1 cellular context compared by ENCODE assay signal in the genomic region with DNA sequence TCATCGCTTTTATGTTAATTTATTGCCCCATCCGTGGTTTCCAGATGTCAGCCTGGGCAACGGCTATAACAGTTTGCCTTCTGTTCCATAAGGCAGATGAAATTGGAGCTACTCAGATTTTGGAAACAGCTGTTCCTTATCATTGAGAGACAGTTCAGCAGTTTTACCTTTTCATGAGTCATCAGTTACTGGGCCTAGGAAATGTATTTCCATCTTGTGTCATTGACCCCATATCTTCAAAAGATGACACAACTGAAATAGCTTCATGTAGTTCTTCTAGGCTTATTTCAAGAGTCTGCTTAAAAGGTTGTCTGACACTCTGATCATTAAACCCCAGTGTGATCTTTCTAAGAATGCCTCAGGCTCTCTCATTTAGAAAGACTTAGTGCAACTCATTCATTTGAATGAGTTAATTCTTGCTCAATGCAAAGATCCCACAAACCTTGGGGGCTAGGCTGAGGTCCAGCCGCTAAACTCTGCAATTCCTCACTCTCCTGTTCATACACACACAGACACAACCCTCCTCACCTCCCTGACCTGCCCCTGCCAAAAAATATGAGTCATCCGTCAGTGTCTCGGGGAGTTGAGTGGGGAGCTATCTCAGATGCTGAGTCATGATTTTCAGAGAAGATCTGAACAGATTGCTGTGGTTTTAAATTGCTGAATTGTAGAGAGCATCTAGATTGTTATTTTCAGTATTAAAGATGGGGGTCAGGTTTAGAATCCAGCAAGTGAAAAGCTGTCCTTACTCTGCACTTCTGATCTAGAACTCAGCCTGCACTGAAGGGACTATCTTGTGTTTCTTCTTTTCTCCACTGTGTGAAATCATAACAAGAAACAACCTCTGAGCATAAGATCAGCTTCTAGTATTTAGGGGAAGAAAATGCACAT.
TF ChIP-seq lines count a peak whose summit lies in the region.

No MANE protein-coding gene starts in this region.

TF ChIP-seq in K562, 482 proteins besides CTCF, POLR2A, EP300 and RAD21 (continued from another document and continues in another):
- TF ChIP-seq PRDM10 (IDR thresholded peaks at IDR 0.05; ENCODE audit: partially characterized antibody) (no peak), MYC (IDR thresholded peaks at IDR 0.05; ENCODE audit: low read depth, low read length) (no peak), MYC (CRISPR knock-in tag; IDR thresholded peaks at IDR 0.05; ENCODE audit: borderline replicate concordance, low read depth) (no peak), ESRRB (CRISPR knock-in tag; IDR thresholded peaks at IDR 0.05; ENCODE audit: borderline replicate concordance) (no peak), ZMIZ1 (IDR thresholded peaks at IDR 0.05; ENCODE audit: low read depth in 2 of 2, low read length in 2 of 2) (peak in 1 of 2 experiments; percentile 85; a peak in 2 of 4 replicates), NR2C2 (CRISPR knock-in tag; IDR thresholded peaks at IDR 0.05) (no peak), NR2C2 (tag; IDR thresholded peaks at IDR 0.05) (peak; percentile 72), CHCHD3 (CRISPR knock-in tag; IDR thresholded peaks at IDR 0.05) (no peak), ELF4 (CRISPR knock-in tag; IDR thresholded peaks at IDR 0.05) (no peak), ERF (CRISPR knock-in tag; IDR thresholded peaks at IDR 0.05) (no peak), ZNF778 (CRISPR knock-in tag; IDR thresholded peaks at IDR 0.05) (no peak), TRIM28 (IDR thresholded peaks at IDR 0.05) (peak; percentile 28; the same call in 1 of the 2 replicates), FOXK1 (CRISPR knock-in tag; IDR thresholded peaks at IDR 0.05; ENCODE audit: borderline replicate concordance) (no peak), FOXK2 (conservative IDR thresholded peaks at IDR 0.05 in 1 of 2, IDR thresholded peaks at IDR 0.05 in 1 of 2; ENCODE audit: low read depth in 2 of 2) (peak; percentile 52 to 72; a peak in 2 of 4 replicates), CEBPZ (IDR thresholded peaks at IDR 0.05; ENCODE audit: borderline replicate concordance, low read depth, low read length) (no peak), SREBF2 (CRISPR knock-in tag; IDR thresholded peaks at IDR 0.05) (no peak), ZNF644 (tag; IDR thresholded peaks at IDR 0.05; ENCODE audit: low read depth) (no peak), DDX20 (tag; IDR thresholded peaks at IDR 0.05; ENCODE audit: low read depth) (no peak), SMARCA5 (IDR thresholded peaks at IDR 0.05) (peak; percentile 93; the same call in 1 of the 2 replicates), L3MBTL2 (IDR thresholded peaks at IDR 0.05) (no peak; the same call in 1 of the 2 replicates), CBX8 (IDR thresholded peaks at IDR 0.05; ENCODE audit: borderline replicate concordance, extremely low read depth, low read depth, low read length, poor library complexity, severe bottlenecking) (no peak), HMGXB4 (CRISPR knock-in tag; IDR thresholded peaks at IDR 0.05) (no peak), RBBP5 (IDR thresholded peaks at IDR 0.05; ENCODE audit: borderline replicate concordance, insufficient read depth, low read length, poor library complexity, severe bottlenecking) (no peak), FIP1L1 (IDR thresholded peaks at IDR 0.05; ENCODE audit: low read depth, low read length, poor library complexity, severe bottlenecking) (no peak), MXD1 (CRISPR knock-in tag; IDR thresholded peaks at IDR 0.05; ENCODE audit: borderline replicate concordance, poor library complexity, severe bottlenecking) (no peak), BHLHE40 (IDR thresholded peaks at IDR 0.05; ENCODE audit: low read length) (peak; percentile 46; the same call in 1 of the 2 replicates), ATF7 (IDR thresholded peaks at IDR 0.05) (peak; percentile 77), SAFB (IDR thresholded peaks at IDR 0.05; ENCODE audit: borderline replicate concordance, low read depth, low read length) (no peak), RFX5 (IDR thresholded peaks at IDR 0.05; ENCODE audit: low read depth, low read length) (peak; percentile 91), TAF1 (IDR thresholded peaks at IDR 0.05; ENCODE audit: control insufficient read depth, extremely low read depth, insufficient read depth, low read length, severe bottlenecking) (no peak), RFX7 (CRISPR knock-in tag; IDR thresholded peaks at IDR 0.05) (no peak), EP400 (IDR thresholded peaks at IDR 0.05) (no peak; the same call in 1 of the 2 replicates), PHF21A (IDR thresholded peaks at IDR 0.05; ENCODE audit: borderline replicate concordance, low read depth) (peak; percentile 72; the same call in 1 of the 2 replicates)
- TF ChIP-seq, protein P1, sequence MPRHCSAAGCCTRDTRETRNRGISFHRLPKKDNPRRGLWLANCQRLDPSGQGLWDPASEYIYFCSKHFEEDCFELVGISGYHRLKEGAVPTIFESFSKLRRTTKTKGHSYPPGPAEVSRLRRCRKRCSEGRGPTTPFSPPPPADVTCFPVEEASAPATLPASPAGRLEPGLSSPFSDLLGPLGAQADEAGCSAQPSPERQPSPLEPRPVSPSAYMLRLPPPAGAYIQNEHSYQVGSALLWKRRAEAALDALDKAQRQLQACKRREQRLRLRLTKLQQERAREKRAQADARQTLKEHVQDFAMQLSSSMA (CRISPR knock-in tag; IDR thresholded peaks at IDR 0.05), result no peak
- TF ChIP-seq, protein P2, sequence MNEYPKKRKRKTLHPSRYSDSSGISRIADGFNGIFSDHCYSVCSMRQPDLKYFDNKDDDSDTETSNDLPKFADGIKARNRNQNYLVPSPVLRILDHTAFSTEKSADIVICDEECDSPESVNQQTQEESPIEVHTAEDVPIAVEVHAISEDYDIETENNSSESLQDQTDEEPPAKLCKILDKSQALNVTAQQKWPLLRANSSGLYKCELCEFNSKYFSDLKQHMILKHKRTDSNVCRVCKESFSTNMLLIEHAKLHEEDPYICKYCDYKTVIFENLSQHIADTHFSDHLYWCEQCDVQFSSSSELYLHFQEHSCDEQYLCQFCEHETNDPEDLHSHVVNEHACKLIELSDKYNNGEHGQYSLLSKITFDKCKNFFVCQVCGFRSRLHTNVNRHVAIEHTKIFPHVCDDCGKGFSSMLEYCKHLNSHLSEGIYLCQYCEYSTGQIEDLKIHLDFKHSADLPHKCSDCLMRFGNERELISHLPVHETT (CRISPR knock-in tag; conservative IDR thresholded peaks at IDR 0.05 in 1 of 2, IDR thresholded peaks at IDR 0.05 in 1 of 2), result peak in 1 of 2 experiments; percentile 55; a peak in 1 of 4 replicates
- TF ChIP-seq, protein P3, sequence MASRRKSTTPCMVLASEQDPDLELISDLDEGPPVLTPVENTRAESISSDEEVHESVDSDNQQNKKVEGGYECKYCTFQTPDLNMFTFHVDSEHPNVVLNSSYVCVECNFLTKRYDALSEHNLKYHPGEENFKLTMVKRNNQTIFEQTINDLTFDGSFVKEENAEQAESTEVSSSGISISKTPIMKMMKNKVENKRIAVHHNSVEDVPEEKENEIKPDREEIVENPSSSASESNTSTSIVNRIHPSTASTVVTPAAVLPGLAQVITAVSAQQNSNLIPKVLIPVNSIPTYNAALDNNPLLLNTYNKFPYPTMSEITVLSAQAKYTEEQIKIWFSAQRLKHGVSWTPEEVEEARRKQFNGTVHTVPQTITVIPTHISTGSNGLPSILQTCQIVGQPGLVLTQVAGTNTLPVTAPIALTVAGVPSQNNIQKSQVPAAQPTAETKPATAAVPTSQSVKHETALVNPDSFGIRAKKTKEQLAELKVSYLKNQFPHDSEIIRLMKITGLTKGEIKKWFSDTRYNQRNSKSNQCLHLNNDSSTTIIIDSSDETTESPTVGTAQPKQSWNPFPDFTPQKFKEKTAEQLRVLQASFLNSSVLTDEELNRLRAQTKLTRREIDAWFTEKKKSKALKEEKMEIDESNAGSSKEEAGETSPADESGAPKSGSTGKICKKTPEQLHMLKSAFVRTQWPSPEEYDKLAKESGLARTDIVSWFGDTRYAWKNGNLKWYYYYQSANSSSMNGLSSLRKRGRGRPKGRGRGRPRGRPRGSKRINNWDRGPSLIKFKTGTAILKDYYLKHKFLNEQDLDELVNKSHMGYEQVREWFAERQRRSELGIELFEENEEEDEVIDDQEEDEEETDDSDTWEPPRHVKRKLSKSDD (conservative IDR thresholded peaks at IDR 0.05; ENCODE audit: low read length), result no peak
